Comparison of ENCODE assay signal across 13 cellular contexts in genomic region chr18:51342815-51343214, GRCh38.
DNase-seq lines count a peak whose midpoint lies in the region; ATAC-seq and TF ChIP-seq lines count a peak whose summit lies in the region.
"Had no signal": no experiment of that assay in that cellular context is flagged by ENCODE, and none has a peak within 500 bp of the region (broad histone marks: within the 10 kb centered on the region; RNA-seq: fewer than 3 reads in every experiment).

No MANE protein-coding gene starts in this region.

- H3K27ac Mint-ChIP-seq in activated T-cell treated with anti-CD3 and anti-CD28 coated beads, Interleukin-2, amount 50 U/mL, for 24 hours: no peak overlapping the region
- H3K27ac Mint-ChIP-seq in stimulated activated effector memory CD8-positive, alpha-beta T cell treated with anti-CD3 and anti-CD28 coated beads, Interleukin-12 subunit alpha, Interleukin-12 subunit beta, amount 100 ng/mL, for 72 hours: no peak overlapping the region

- no peak overlapping the region for H3K4me2 ChIP-seq in fibroblast of lung (ENCODE audit: extremely low read depth, insufficient read depth, low read length)

- no peaks in the 10 kb centered on the region for H3K4me1 ChIP-seq in fibroblast of lung (ENCODE audit: control insufficient read depth, extremely low read depth, insufficient read depth, low read length)
- H3K4me1 ChIP-seq: lower lobe of right lung had no signal

- no peaks in the 10 kb centered on the region for H3K9me3 Mint-ChIP-seq in activated T-cell treated with anti-CD3 and anti-CD28 coated beads, Interleukin-2, amount 50 U/mL, for 24 hours
- H3K9me3 Mint-ChIP-seq in stimulated activated effector memory CD8-positive, alpha-beta T cell treated with anti-CD3 and anti-CD28 coated beads, Interleukin-12 subunit alpha, Interleukin-12 subunit beta, amount 100 ng/mL, for 72 hours: no peaks in the 10 kb centered on the region

- H3K27me3 ChIP-seq in fibroblast of lung (ENCODE audit: control insufficient read depth, insufficient read depth, low read length): no peaks in the 10 kb centered on the region

- no peak for TF ChIP-seq CTCF in fibroblast of lung (conservative IDR thresholded peaks at IDR 0.05 in 1 of 2, IDR thresholded peaks at IDR 0.05 in 1 of 2; ENCODE audit: low read depth in 1 of 2, low read length in 2 of 2)

- H2AFZ ChIP-seq in fibroblast of lung (ENCODE audit: low read length): no peak overlapping the region

- peak; percentile 35 for DNase-seq in activated T-cell treated with anti-CD3 and anti-CD28 coated beads, Interleukin-2, amount 50 U/mL, for 24 hours
- no peak for DNase-seq in activated T-cell treated with anti-CD3 and anti-CD28 coated beads, Interleukin-2, amount 50 U/mL, for 1 hour
- DNase-seq in fibroblast of lung (ENCODE audit: low read depth in 2 of 2): peak; percentile 2 to 65
- DNase-seq in stimulated activated effector memory CD8-positive, alpha-beta T cell treated with anti-CD3 and anti-CD28 coated beads, Interleukin-12 subunit alpha, Interleukin-12 subunit beta, amount 100 ng/mL, for 72 hours (ENCODE audit: low spot score in 2 of 2): no peak
- no peak for DNase-seq in ureter (ENCODE audit: low spot score)
- DNase-seq: activated CD8-positive, alpha-beta memory T cell treated with anti-CD3 and anti-CD28 coated beads, Interleukin-2, amount 50 U/mL, for 48 hours; lower lobe of right lung; posterior cingulate gyrus; T-helper 1 cell had no signal

- peak; percentile 67 for ATAC-seq in stimulated activated effector memory CD8-positive, alpha-beta T cell treated with anti-CD3 and anti-CD28 coated beads, Interleukin-12 subunit alpha, Interleukin-12 subunit beta, amount 100 ng/mL, for 72 hours
- ATAC-seq in HG02759 (IDR thresholded peaks at IDR 0.05; ENCODE audit: unreplicated experiment) (no peak), GM21381 (IDR thresholded peaks at IDR 0.05; ENCODE audit: unreplicated experiment) (no peak)
- ATAC-seq: HCT116, lower lobe of right lung had no signal

- H3K36me3 ChIP-seq in fibroblast of lung (ENCODE audit: control insufficient read depth, insufficient read depth, low read length): no peaks in the 10 kb centered on the region
- H3K36me3 ChIP-seq: lower lobe of right lung had no signal

- H3K4me1 Mint-ChIP-seq in activated T-cell treated with anti-CD3 and anti-CD28 coated beads, Interleukin-2, amount 50 U/mL, for 24 hours (ENCODE audit: low read depth): no peaks in the 10 kb centered on the region
- no peaks in the 10 kb centered on the region for H3K4me1 Mint-ChIP-seq in stimulated activated effector memory CD8-positive, alpha-beta T cell treated with anti-CD3 and anti-CD28 coated beads, Interleukin-12 subunit alpha, Interleukin-12 subunit beta, amount 100 ng/mL, for 72 hours

- H3K9ac ChIP-seq in fibroblast of lung (ENCODE audit: insufficient read depth, low read length): no peak overlapping the region

- no peaks in the 10 kb centered on the region for H3K79me2 ChIP-seq in fibroblast of lung (ENCODE audit: control insufficient read depth, insufficient read depth, low read length)

- H3K4me3 ChIP-seq in fibroblast of lung (replicated peaks in 1 of 4; ENCODE audit: control extremely low read depth in 1 of 4, insufficient read depth in 1 of 4, low read depth in 3 of 4, low read length in 4 of 4): no peak overlapping the region
- H3K4me3 ChIP-seq: lower lobe of right lung had no signal

- H3K27me3 Mint-ChIP-seq in activated T-cell treated with anti-CD3 and anti-CD28 coated beads, Interleukin-2, amount 50 U/mL, for 24 hours: peaks cover 12% of the 10 kb centered on the region

- H3K36me3 Mint-ChIP-seq in activated T-cell treated with anti-CD3 and anti-CD28 coated beads, Interleukin-2, amount 50 U/mL, for 24 hours (ENCODE audit: low read depth): no peaks in the 10 kb centered on the region
- H3K36me3 Mint-ChIP-seq in stimulated activated effector memory CD8-positive, alpha-beta T cell treated with anti-CD3 and anti-CD28 coated beads, Interleukin-12 subunit alpha, Interleukin-12 subunit beta, amount 100 ng/mL, for 72 hours: no peaks in the 10 kb centered on the region

- no peaks in the 10 kb centered on the region for H4K20me1 ChIP-seq in fibroblast of lung (ENCODE audit: control insufficient read depth, extremely low read depth, insufficient read depth, low read length)

- H3K27ac ChIP-seq in fibroblast of lung (ENCODE audit: insufficient read depth, low read length): no peak overlapping the region
- H3K27ac ChIP-seq: lower lobe of right lung had no signal

- no peak overlapping the region for H3K4me3 Mint-ChIP-seq in activated T-cell treated with anti-CD3 and anti-CD28 coated beads, Interleukin-2, amount 50 U/mL, for 24 hours
- H3K4me3 Mint-ChIP-seq in stimulated activated effector memory CD8-positive, alpha-beta T cell treated with anti-CD3 and anti-CD28 coated beads, Interleukin-12 subunit alpha, Interleukin-12 subunit beta, amount 100 ng/mL, for 72 hours: no peak overlapping the region

- no peaks in the 10 kb centered on the region for H3K9me3 ChIP-seq in fibroblast of lung (ENCODE audit: control insufficient read depth, insufficient read depth, low read depth, low read length)
- H3K9me3 ChIP-seq: lower lobe of right lung had no signal

TF ChIP-seq in PFSK-1, 5 proteins besides CTCF, POLR2A, EP300 and RAD21:
- TF ChIP-seq SIN3A (IDR thresholded peaks at IDR 0.05; ENCODE audit: borderline replicate concordance, insufficient read depth, low read length) (peak; percentile 35; the same call in 1 of the 2 replicates), TAF1 (IDR thresholded peaks at IDR 0.05; ENCODE audit: borderline replicate concordance, insufficient read depth, low read length) (no peak), FOXP2 (optimal IDR thresholded peaks at IDR 0.05; ENCODE audit: borderline replicate concordance, extremely low read depth, extremely low read length, insufficient read depth) (no peak)

Comparison
In these comparisons a context has a peak if more than half of its experiments do, and no peak if none do; other contexts are left out.
1. DNase-seq: peak in activated T-cell treated with anti-CD3 and anti-CD28 coated beads, Interleukin-2, amount 50 U/mL, for 24 hours (single experiment) and fibroblast of lung (2 of 2); none in activated T-cell treated with anti-CD3 and anti-CD28 coated beads, Interleukin-2, amount 50 U/mL, for 1 hour (single experiment), stimulated activated effector memory CD8-positive, alpha-beta T cell treated with anti-CD3 and anti-CD28 coated beads, Interleukin-12 subunit alpha, Interleukin-12 subunit beta, amount 100 ng/mL, for 72 hours (0 of 2) and ureter (single experiment).